Comparison of ENCODE assay signal across 8 cellular contexts in genomic region chr20:43658068-43658722, GRCh38. TPM values are rescaled to one million over a fixed set of nuclear protein-coding genes. Genes with fewer than 3 reads are reported as not detected.
DNase-seq lines count a peak whose midpoint lies in the region; ATAC-seq and TF ChIP-seq lines count a peak whose summit lies in the region.

No MANE protein-coding gene starts in this region.

- H3K4me3 ChIP-seq in PC-3 (ENCODE audit: low read length) = peak overlapping the region; percentile 96
- H3K4me3 ChIP-seq in cardiac fibroblast (replicated peaks in 1 of 2; ENCODE audit: low read depth in 2 of 2, low read length in 2 of 2) = peak overlapping the region; percentile 73 to 77
- peak overlapping the region; percentile 80 to 94 for H3K4me3 ChIP-seq in muscle layer of duodenum (ENCODE audit: low read depth in 1 of 2, low read length in 2 of 2)
- peak overlapping the region in 3 of 4 donors; percentile 60 to 63 (median 62) for H3K4me3 ChIP-seq in upper lobe of left lung

- peaks cover 11% of the 10 kb centered on the region for H3K79me2 ChIP-seq in PC-3 (ENCODE audit: low read length)

- POLR2A ChIA-PET in PC-3 (lab: Charles Lee; ENCODE audit: unreplicated experiment) = no interaction called here

- H3K36me3 ChIP-seq in PC-3 (ENCODE audit: low read depth, low read length) (no peaks in the 10 kb centered on the region), muscle layer of duodenum (ENCODE audit: control insufficient read depth in 1 of 2, insufficient read depth in 2 of 2, low read length in 2 of 2) (no peaks in the 10 kb centered on the region), upper lobe of left lung (no peaks in the 10 kb centered on the region)

- TF ChIP-seq CTCF in PC-3 (conservative IDR thresholded peaks at IDR 0.05; ENCODE audit: low read depth, low read length) (no peak), cardiac fibroblast (IDR thresholded peaks at IDR 0.05; ENCODE audit: low read depth, low read length) (no peak), upper lobe of left lung (IDR thresholded peaks at IDR 0.05) (no peak)

- H3K4me1 ChIP-seq in PC-3 (ENCODE audit: insufficient read depth, low read length) (peaks cover 13% of the 10 kb centered on the region; the same call in 1 of the 2 replicates), muscle layer of duodenum (ENCODE audit: control insufficient read depth in 1 of 2, insufficient read depth in 2 of 2, low read length in 2 of 2) (no peaks in the 10 kb centered on the region), upper lobe of left lung (peaks cover 0 to 17% (median 5%) of the 10 kb centered on the region in 4 donors)

- BruUV-seq in PC-3 (replicated peaks; lab: Mats Ljungman, UMichigan) = no TSS peak

- peak; percentile 2 for ATAC-seq in GM21619 (IDR thresholded peaks at IDR 0.05; ENCODE audit: unreplicated experiment)
- ATAC-seq in PC-3 = peak; percentile 56
- no peak for ATAC-seq in upper lobe of left lung (ENCODE audit: low FRiP score in 2 of 2)

- no peaks in the 10 kb centered on the region for H3K9me2 ChIP-seq in PC-3 (replicated peaks; ENCODE audit: low read length)

- H3K9ac ChIP-seq in PC-3 (ENCODE audit: low read length) = peak overlapping the region; percentile 91

- no peak for TF ChIP-seq EP300 in upper lobe of left lung (IDR thresholded peaks at IDR 0.05)

- peak overlapping the region; percentile 100 for H3K4me2 ChIP-seq in PC-3 (ENCODE audit: low read length)

- WGBS in upper lobe of left lung, 2 donors = 73 to 74% methylated on average over 10 to 11 of the region's 11 CpGs

- H4K20me1 ChIP-seq in PC-3 (ENCODE audit: low read length) = no peaks in the 10 kb centered on the region

- TF ChIP-seq POLR2A in upper lobe of left lung (IDR thresholded peaks at IDR 0.05) = no peak

- DNase-seq in AG20443 (ENCODE audit: low spot score) (peak; percentile 29), PC-3 (peak; percentile 53), cardiac fibroblast (ENCODE audit: low read depth in 2 of 2) (peak in 1 of 2 donors; percentile 6), upper lobe of left lung (no peak), NCI-H510A (lab: John Stamatoyannopoulos, UW) (no peak), T-helper 9 cell (no peak)

- H3K9me3 ChIP-seq in PC-3 (ENCODE audit: low read length) = no peaks in the 10 kb centered on the region
- H3K9me3 ChIP-seq in muscle layer of duodenum (ENCODE audit: control insufficient read depth in 1 of 2, low read length in 2 of 2) = no peaks in the 10 kb centered on the region
- H3K9me3 ChIP-seq in upper lobe of left lung = no peaks in the 10 kb centered on the region

- H3K27ac ChIP-seq in PC-3 (ENCODE audit: low read length) (peak overlapping the region; percentile 58), muscle layer of duodenum (ENCODE audit: low read length) (peak overlapping the region; percentile 45), upper lobe of left lung (peak overlapping the region in 2 of 4 donors; percentile 70 to 74)

- H3K27me3 ChIP-seq in PC-3 (ENCODE audit: low read length) = no peaks in the 10 kb centered on the region
- H3K27me3 ChIP-seq in muscle layer of duodenum (ENCODE audit: low read depth, low read length) = no peaks in the 10 kb centered on the region
- no peaks in the 10 kb centered on the region for H3K27me3 ChIP-seq in upper lobe of left lung

- CTCF ChIA-PET in PC-3 (lab: Charles Lee) = no interaction called here

- no peaks in the 10 kb centered on the region for H3F3A ChIP-seq in PC-3 (ENCODE audit: low read length, unreplicated experiment)

- H2AFZ ChIP-seq in PC-3 (ENCODE audit: low read length) = peak overlapping the region; percentile 89

- intact Hi-C loops in PC-3 (cut with micrococcal nuclease) = no loop called here

RNA-seq across cellular contexts. Expression of gene MYBL2, which starts 8.7 kb away (rescaled TPM):
- total RNA-seq in PC-3 (2014; rRNA removed) (95.9 and 103 TPM in 2 replicates), upper lobe of left lung (1 to 10 TPM in 4 of 6 donors, under 1 TPM in 2; under 0.01 to 3.5 (median 1.4) TPM)

Comparison
In these comparisons a context has a peak if more than half of its experiments do, and no peak if none do; other contexts are left out.
1. DNase-seq: peak in AG20443 (single experiment) and PC-3 (single experiment); none in upper lobe of left lung (0 of 2), NCI-H510A (single experiment) and T-helper 9 cell (single experiment).
2. ATAC-seq: peak in GM21619 (single experiment) and PC-3 (single experiment); none in upper lobe of left lung (0 of 2).
3. RNA of gene MYBL2, which starts 8.7 kb away (total RNA-seq): 95.9 to 103 TPM in PC-3; under 0.01 to 3.5 TPM in upper lobe of left lung; every median in the first group is over 10 times any median in the second.
4. Peak in every context shown above with its lines, with median percentiles within 50 percentile points of each other: H3K4me3 ChIP-seq.